ENCODE assay signal across 8 cellular contexts in genomic region chr1:163320891-163321290, GRCh38. TPM values are rescaled to one million over a fixed set of nuclear protein-coding genes. Genes with fewer than 3 reads are reported as not detected.
DNase-seq lines count a peak whose midpoint lies in the region; ATAC-seq and TF ChIP-seq lines count a peak whose summit lies in the region.

No MANE protein-coding gene starts in this region.

- H3K4me1 ChIP-seq in CD8-positive, alpha-beta memory T cell (ENCODE audit: insufficient read depth, low read length): peaks cover 21% of the 10 kb centered on the region
- no peaks in the 10 kb centered on the region for H3K4me1 ChIP-seq in NT2/D1 (ENCODE audit: insufficient read depth, insufficient read length)
- peaks cover 7% of the 10 kb centered on the region for H3K4me1 ChIP-seq in endocrine pancreas (ENCODE audit: control insufficient read depth, insufficient read depth, low read length)
- peaks cover 6% of the 10 kb centered on the region for H3K4me1 ChIP-seq in neural progenitor cell

- peak overlapping the region; percentile 82 for H2AFZ ChIP-seq in neural progenitor cell (replicated peaks)

- H3K36me3 Mint-ChIP-seq in CD8-positive, alpha-beta memory T cell: peaks cover 0 to 9% (median 0%) of the 10 kb centered on the region in 3 donors
- H3K36me3 Mint-ChIP-seq in neural progenitor cell: no peaks in the 10 kb centered on the region

- peak overlapping the region; percentile 88 to 97 (median 94) for H3K4me3 Mint-ChIP-seq in CD8-positive, alpha-beta memory T cell
- H3K4me3 Mint-ChIP-seq in neural progenitor cell: peak overlapping the region; percentile 98

- H3K9me3 ChIP-seq in CD8-positive, alpha-beta memory T cell (ENCODE audit: low read length): no peaks in the 10 kb centered on the region
- H3K9me3 ChIP-seq in NT2/D1 (ENCODE audit: insufficient read depth, low read length): no peaks in the 10 kb centered on the region
- H3K9me3 ChIP-seq in endocrine pancreas (ENCODE audit: control insufficient read depth, low read length): no peaks in the 10 kb centered on the region
- H3K9me3 ChIP-seq in neural progenitor cell (ENCODE audit: low read depth): no peaks in the 10 kb centered on the region

- peak overlapping the region; percentile 85 for H3K9ac ChIP-seq in NT2/D1 (ENCODE audit: insufficient read length, low read depth)
- peak overlapping the region; percentile 63 for H3K9ac ChIP-seq in endocrine pancreas (ENCODE audit: control insufficient read depth, insufficient read depth, low read length)
- peak overlapping the region; percentile 70 for H3K9ac ChIP-seq in neural progenitor cell

- peaks cover 54% of the 10 kb centered on the region for H3K79me2 ChIP-seq in neural progenitor cell (ENCODE audit: low read depth)

- CTCF ChIA-PET in CD8-positive, alpha-beta memory T cell (lab: Charles Lee): interaction anchor here (1.4 kb wide), 1 partner anchor 467 kb away, joined by 4 read pairs; no protein-coding TSS in a partner anchor

- H3K27ac Mint-ChIP-seq in CD8-positive, alpha-beta memory T cell: peak overlapping the region; percentile 91 to 99 (median 96)
- no peak overlapping the region for H3K27ac Mint-ChIP-seq in neural progenitor cell

- POLR2A ChIA-PET in CD8-positive, alpha-beta memory T cell (lab: Charles Lee): no interaction called here

- ATAC-seq in GM21526 (IDR thresholded peaks at IDR 0.05; ENCODE audit: low FRiP score, unreplicated experiment): no peak

- no peaks in the 10 kb centered on the region for H3K36me3 ChIP-seq in CD8-positive, alpha-beta memory T cell (ENCODE audit: insufficient read depth, low read length)
- H3K36me3 ChIP-seq in NT2/D1 (ENCODE audit: insufficient read depth, insufficient read length, low read length) (peaks cover 40% of the 10 kb centered on the region), endocrine pancreas (ENCODE audit: control insufficient read depth, insufficient read depth, low read length) (peaks cover 2% of the 10 kb centered on the region), neural progenitor cell (no peaks in the 10 kb centered on the region)

- peak overlapping the region; percentile 61 for H3K4me3 ChIP-seq in CD8-positive, alpha-beta memory T cell (ENCODE audit: low read length)
- H3K4me3 ChIP-seq in NT2/D1 (ENCODE audit: insufficient read length, low read depth) (peak overlapping the region; percentile 87), endocrine pancreas (ENCODE audit: control insufficient read depth, insufficient read depth, low read length) (peak overlapping the region; percentile 99), neural progenitor cell (peak overlapping the region; percentile 86)

- H3K27me3 ChIP-seq in CD8-positive, alpha-beta memory T cell (ENCODE audit: insufficient read depth, low read length, poor library complexity, severe bottlenecking): no peaks in the 10 kb centered on the region
- H3K27me3 ChIP-seq in NT2/D1 (ENCODE audit: insufficient read depth, insufficient read length) (no peaks in the 10 kb centered on the region), endocrine pancreas (ENCODE audit: control insufficient read depth, insufficient read depth, low read length) (no peaks in the 10 kb centered on the region), neural progenitor cell (no peaks in the 10 kb centered on the region)

- no peaks in the 10 kb centered on the region for H3F3A ChIP-seq in neural progenitor cell (ENCODE audit: low read depth)

- no peaks in the 10 kb centered on the region for H3K9me3 Mint-ChIP-seq in CD8-positive, alpha-beta memory T cell
- no peaks in the 10 kb centered on the region for H3K9me3 Mint-ChIP-seq in neural progenitor cell

- no peaks in the 10 kb centered on the region for H4K20me1 ChIP-seq in neural progenitor cell (ENCODE audit: low read depth)

- no peak for TF ChIP-seq CTCF in neural progenitor cell (IDR thresholded peaks at IDR 0.05)

- H3K4me2 ChIP-seq in neural progenitor cell: peak overlapping the region; percentile 76

- peaks cover 21 to 25% (median 24%) of the 10 kb centered on the region in 3 donors for H3K4me1 Mint-ChIP-seq in CD8-positive, alpha-beta memory T cell
- peaks cover 18% of the 10 kb centered on the region for H3K4me1 Mint-ChIP-seq in neural progenitor cell

- DNase-seq in CD8-positive, alpha-beta memory T cell: peak in 1 of 5 donors; percentile 4
- DNase-seq in NT2/D1 (ENCODE audit: low read depth, low spot score): peak; percentile 22
- DNase-seq in neural progenitor cell (ENCODE audit: low spot score): peak; percentile 6
- no peak for DNase-seq in DMS114 treated with DMSO at 0.1 percent for 48 hours (lab: John Stamatoyannopoulos, UW; ENCODE audit: unreplicated experiment)
- no peak for DNase-seq in NCI-H2081 (lab: John Stamatoyannopoulos, UW)
- no peak for DNase-seq in SIG-M5 treated with dmso at 0.1 percent for 504 hours (lab: John Stamatoyannopoulos, UW; ENCODE audit: unreplicated experiment)

- peaks cover 0 to 3% of the 10 kb centered on the region in 2 donors for H3K27me3 Mint-ChIP-seq in CD8-positive, alpha-beta memory T cell
- no peaks in the 10 kb centered on the region for H3K27me3 Mint-ChIP-seq in neural progenitor cell (ENCODE audit: insufficient read depth, low read depth)

- H3K27ac ChIP-seq in CD8-positive, alpha-beta memory T cell (ENCODE audit: low read depth, low read length): peak overlapping the region; percentile 62
- H3K27ac ChIP-seq in neural progenitor cell: no peak overlapping the region

RNA-seq across cellular contexts. Expression of gene NUF2, which starts 0.9 kb away (rescaled TPM):
- total RNA-seq in CD8-positive, alpha-beta memory T cell: 10 to 100 TPM; 26.1 to 28.5 TPM
- 0.99 TPM for polyA plus RNA-seq in CD8-positive, alpha-beta memory T cell
- total RNA-seq in neural progenitor cell (ENCODE audit: low replicate concordance): 79.4 and 134 TPM in 2 replicates

Comparison
In these comparisons a context has a peak if more than half of its experiments do, and no peak if none do; other contexts are left out.
1. DNase-seq: peak in NT2/D1 (single experiment) and neural progenitor cell (single experiment); none in DMS114 treated with DMSO at 0.1 percent for 48 hours (single experiment), NCI-H2081 (0 of 2) and SIG-M5 treated with dmso at 0.1 percent for 504 hours (single experiment).
2. Peak in every context shown above with its lines, with median percentiles within 50 percentile points of each other: H3K4me3 ChIP-seq and H3K9ac ChIP-seq.